16 cellular contexts compared by ENCODE assay signal in the genomic region with DNA sequence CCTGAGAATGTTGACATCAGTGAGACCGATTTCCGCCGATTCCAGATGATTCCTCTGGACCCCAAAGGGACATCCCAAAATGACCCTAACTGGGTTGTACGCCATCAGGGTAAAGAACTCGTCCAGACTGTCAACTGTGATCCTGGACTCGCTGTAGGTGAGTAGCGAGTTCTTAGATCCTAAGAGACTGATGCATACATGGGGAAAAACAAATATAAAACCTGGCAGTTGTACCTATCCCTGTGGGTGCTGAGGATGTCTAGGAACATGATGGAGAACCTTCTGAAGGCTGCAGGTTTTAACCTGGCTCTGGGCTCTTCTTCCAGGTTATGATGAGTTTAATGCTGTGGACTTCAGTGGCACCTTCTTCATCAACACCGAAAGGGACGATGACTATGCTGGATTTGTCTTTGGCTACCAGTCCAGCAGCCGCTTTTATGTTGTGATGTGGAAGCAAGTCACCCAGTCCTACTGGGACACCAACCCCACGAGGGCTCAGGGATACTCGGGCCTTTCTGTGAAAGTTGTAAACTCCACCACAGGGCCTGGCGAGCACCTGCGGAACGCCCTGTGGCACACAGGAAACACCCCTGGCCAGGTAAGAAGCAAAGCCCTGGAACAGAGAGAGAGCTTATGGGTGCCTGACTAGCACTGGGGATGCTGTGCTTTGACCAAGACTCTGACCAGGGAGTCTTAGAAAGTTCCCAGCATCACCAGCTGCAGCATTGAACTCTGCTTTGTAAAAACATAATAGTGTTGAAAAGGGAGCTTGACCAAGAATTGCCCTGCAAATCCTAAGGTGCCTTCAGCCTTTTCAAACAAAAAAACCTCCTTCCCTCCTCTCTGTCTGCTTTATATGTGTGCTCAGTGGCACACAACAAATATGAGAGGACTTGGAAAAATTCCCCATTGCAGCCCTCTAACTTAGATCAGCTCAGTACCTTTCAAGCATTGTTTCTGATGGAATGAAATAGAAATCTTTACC. TPM values are rescaled to one million over a fixed set of nuclear protein-coding genes. Genes with fewer than 3 reads are reported as not detected.
DNase-seq lines count a peak whose midpoint lies in the region; ATAC-seq, FAIRE-seq and TF ChIP-seq lines count a peak whose summit lies in the region.
"Had no signal": no experiment of that assay in that cellular context is flagged by ENCODE, and none has a peak within 500 bp of the region (broad histone marks: within the 10 kb centered on the region; RNA-seq: fewer than 3 reads in every experiment).

No MANE protein-coding gene starts in this region.

- TF ChIP-seq POLR2A in gastroesophageal sphincter (IDR thresholded peaks at IDR 0.05), result no peak
- TF ChIP-seq POLR2A in GM12891 (IDR thresholded peaks at IDR 0.05; ENCODE audit: low read depth, low read length), result no peak

- no peaks in the 10 kb centered on the region for H3K27me3 ChIP-seq in gastroesophageal sphincter
- H3K27me3 ChIP-seq: hepatocyte, neutrophil had no signal

- POLR2A ChIA-PET in activated CD4-positive, alpha-beta T cell treated with anti-CD3 and anti-CD28 coated beads for 36 hours (lab: Charles Lee), result no interaction called here

- H3K4me3 ChIP-seq in astrocyte of the spinal cord (ENCODE audit: low read depth, low read length), result no peak overlapping the region
- no peak overlapping the region for H3K4me3 ChIP-seq in gastroesophageal sphincter
- H3K4me3 ChIP-seq: GM12878, hepatocyte, left ventricle myocardium inferior, thoracic aorta had no signal

- TF ChIP-seq EP300 in gastroesophageal sphincter (IDR thresholded peaks at IDR 0.05), result no peak

- H3K9me3 ChIP-seq in gastroesophageal sphincter, result no peaks in the 10 kb centered on the region
- H3K9me3 ChIP-seq: left ventricle myocardium inferior, neutrophil, thoracic aorta had no signal

- intact Hi-C loops in activated CD4-positive, alpha-beta T cell treated with anti-CD3 and anti-CD28 coated beads, Interleukin-2, amount 10 ng/mL, durations not matched to agents 24 days and 14 days (cut with micrococcal nuclease), result no loop called here
- intact Hi-C loops in activated CD4-positive, alpha-beta T cell treated with anti-CD3 and anti-CD28 coated beads for 36 hours (cut with DNase I, micrococcal nuclease), result no loop called here

- H3K36me3 Mint-ChIP-seq in activated CD4-positive, alpha-beta T cell treated with anti-CD3 and anti-CD28 coated beads, Interleukin-2, amount 10 ng/mL, durations not matched to agents 24 days and 14 days (ENCODE audit: low read depth), result peaks cover 8% of the 10 kb centered on the region
- no peaks in the 10 kb centered on the region for H3K36me3 Mint-ChIP-seq in activated CD4-positive, alpha-beta T cell treated with anti-CD3 and anti-CD28 coated beads for 36 hours (ENCODE audit: low read depth)

- peaks cover 7% of the 10 kb centered on the region for H3K4me1 Mint-ChIP-seq in activated CD4-positive, alpha-beta T cell treated with anti-CD3 and anti-CD28 coated beads, Interleukin-2, amount 10 ng/mL, durations not matched to agents 24 days and 14 days
- peaks cover 3% of the 10 kb centered on the region for H3K4me1 Mint-ChIP-seq in activated CD4-positive, alpha-beta T cell treated with anti-CD3 and anti-CD28 coated beads for 36 hours

- H3K4me1 ChIP-seq in gastroesophageal sphincter, result peaks cover 4 to 71% (median 5%) of the 10 kb centered on the region in 3 donors

- in situ Hi-C loops in astrocyte of the spinal cord (cut with HindIII; ENCODE audit: low sequenced_read_pairs), result no loop called here

- WGBS in gastroesophageal sphincter (ENCODE audit: low coverage in 1 of 2), 2 donors, result 83 to 100% methylated on average over 1 to 8 of the region's 15 CpGs

- ATAC-seq in activated CD4-positive, alpha-beta T cell treated with anti-CD3 and anti-CD28 coated beads for 36 hours, result no peak
- ATAC-seq in gastroesophageal sphincter (no peak), HG03095 (IDR thresholded peaks at IDR 0.05; ENCODE audit: unreplicated experiment) (no peak)

- H3K27me3 Mint-ChIP-seq in activated CD4-positive, alpha-beta T cell treated with anti-CD3 and anti-CD28 coated beads, Interleukin-2, amount 10 ng/mL, durations not matched to agents 24 days and 14 days, result peaks cover 6% of the 10 kb centered on the region
- H3K27me3 Mint-ChIP-seq in activated CD4-positive, alpha-beta T cell treated with anti-CD3 and anti-CD28 coated beads for 36 hours, result peaks cover 4% of the 10 kb centered on the region

- peak; percentile 47 for DNase-seq in activated CD4-positive, alpha-beta T cell treated with anti-CD3 and anti-CD28 coated beads, Interleukin-2, amount 10 ng/mL, durations not matched to agents 24 days and 14 days
- no peak for DNase-seq in activated CD4-positive, alpha-beta T cell treated with anti-CD3 and anti-CD28 coated beads for 36 hours
- DNase-seq in astrocyte of the spinal cord (ENCODE audit: low read depth, low spot score) (peak; percentile 12), stromal cell of bone marrow (ENCODE audit: low read depth) (peak; percentile 6), GM12891 (ENCODE audit: insufficient read length, low spot score) (no peak)
- DNase-seq in stimulated activated CD4-positive, alpha-beta T cell treated with anti-CD3 and anti-CD28 coated beads, Interleukin-1b, Interleukin-23, amount 100 ng/mL, for 48 hours, result no peak
- DNase-seq: 8988T, DMS 273 treated with DMSO at 0.1 percent for 48 hours, left ventricle myocardium inferior, NCI-H2029 treated with DMSO at 0.1 percent for 48 hours had no signal

- peak overlapping the region in 3 of 4 donors; percentile 15 to 55 (median 22) for H3K27ac ChIP-seq in gastroesophageal sphincter
- H3K27ac ChIP-seq: hepatocyte, left ventricle myocardium inferior, neutrophil, thoracic aorta had no signal

- no peak overlapping the region for H3K27ac Mint-ChIP-seq in activated CD4-positive, alpha-beta T cell treated with anti-CD3 and anti-CD28 coated beads, Interleukin-2, amount 10 ng/mL, durations not matched to agents 24 days and 14 days
- no peak overlapping the region for H3K27ac Mint-ChIP-seq in activated CD4-positive, alpha-beta T cell treated with anti-CD3 and anti-CD28 coated beads for 36 hours

- no peaks in the 10 kb centered on the region for H3K9me3 Mint-ChIP-seq in activated CD4-positive, alpha-beta T cell treated with anti-CD3 and anti-CD28 coated beads, Interleukin-2, amount 10 ng/mL, durations not matched to agents 24 days and 14 days
- H3K9me3 Mint-ChIP-seq in activated CD4-positive, alpha-beta T cell treated with anti-CD3 and anti-CD28 coated beads for 36 hours (ENCODE audit: low read depth), result no peaks in the 10 kb centered on the region

- H3K36me3 ChIP-seq in gastroesophageal sphincter, result peaks cover 0 to 77% of the 10 kb centered on the region in 2 donors
- H3K36me3 ChIP-seq: neutrophil had no signal

- TF ChIP-seq CTCF in astrocyte of the spinal cord (IDR thresholded peaks at IDR 0.05; ENCODE audit: low read depth, low read length) (no peak), gastroesophageal sphincter (IDR thresholded peaks at IDR 0.05) (no peak)

- no peak overlapping the region for H3K4me3 Mint-ChIP-seq in activated CD4-positive, alpha-beta T cell treated with anti-CD3 and anti-CD28 coated beads, Interleukin-2, amount 10 ng/mL, durations not matched to agents 24 days and 14 days
- no peak overlapping the region for H3K4me3 Mint-ChIP-seq in activated CD4-positive, alpha-beta T cell treated with anti-CD3 and anti-CD28 coated beads for 36 hours

- CTCF ChIA-PET in activated CD4-positive, alpha-beta T cell treated with anti-CD3 and anti-CD28 coated beads for 36 hours (lab: Charles Lee), result no interaction called here

- no peak for FAIRE-seq in GM12891 (lab: Jason Lieb, UNC)
- FAIRE-seq: GM12878 had no signal

TF ChIP-seq in GM12891, 5 proteins besides CTCF, POLR2A, EP300 and RAD21:
- TF ChIP-seq TAF1 (IDR thresholded peaks at IDR 0.05; ENCODE audit: low read depth, low read length) (no peak), PAX5 (IDR thresholded peaks at IDR 0.05; ENCODE audit: insufficient read depth, low read length, severe bottlenecking) (no peak), SPI1 (IDR thresholded peaks at IDR 0.05; ENCODE audit: low read depth, low read length) (no peak), POU2F2 (IDR thresholded peaks at IDR 0.05; ENCODE audit: low read depth, low read length) (no peak), POLR2AphosphoS5 (IDR thresholded peaks at IDR 0.05; ENCODE audit: low read depth, low read length) (no peak)

RNA-seq across cellular contexts. Expression of a gene that starts 12.5 kb away (rescaled TPM):
- 1.9 and 2.8 TPM in 2 replicates for total RNA-seq in activated CD4-positive, alpha-beta T cell treated with anti-CD3 and anti-CD28 coated beads, Interleukin-2, amount 10 ng/mL, durations not matched to agents 24 days and 14 days
- under 1 TPM; 0.23 to 0.57 TPM for total RNA-seq in activated CD4-positive, alpha-beta T cell treated with anti-CD3 and anti-CD28 coated beads for 36 hours
- total RNA-seq in gastroesophageal sphincter, result 1,000 to 10,000 TPM in 1 of 4 donors, 100 to 1,000 TPM in 3; 183 to 1,645 (median 277) TPM
- polyA plus RNA-seq in GM12891 (2012; ENCODE audit: low read depth, missing spikeins), result 0.24 TPM

Comparison
In these comparisons a context has a peak if more than half of its experiments do, and no peak if none do; other contexts are left out.
1. DNase-seq: peak in activated CD4-positive, alpha-beta T cell treated with anti-CD3 and anti-CD28 coated beads, Interleukin-2, amount 10 ng/mL, durations not matched to agents 24 days and 14 days (single experiment), astrocyte of the spinal cord (single experiment) and stromal cell of bone marrow (single experiment); none in activated CD4-positive, alpha-beta T cell treated with anti-CD3 and anti-CD28 coated beads for 36 hours (single experiment), stimulated activated CD4-positive, alpha-beta T cell treated with anti-CD3 and anti-CD28 coated beads, Interleukin-1b, Interleukin-23, amount 100 ng/mL, for 48 hours (single experiment) and GM12891 (single experiment).
2. RNA of a gene that starts 12.5 kb away (total RNA-seq): 183 to 1,645 TPM in gastroesophageal sphincter; 1.9 to 2.8 TPM in activated CD4-positive, alpha-beta T cell treated with anti-CD3 and anti-CD28 coated beads, Interleukin-2, amount 10 ng/mL, durations not matched to agents 24 days and 14 days and 0.23 to 0.57 TPM in activated CD4-positive, alpha-beta T cell treated with anti-CD3 and anti-CD28 coated beads for 36 hours; every median in the first group is over 10 times any median in the second.